1 cellular context compared by ENCODE assay signal in the genomic region with DNA sequence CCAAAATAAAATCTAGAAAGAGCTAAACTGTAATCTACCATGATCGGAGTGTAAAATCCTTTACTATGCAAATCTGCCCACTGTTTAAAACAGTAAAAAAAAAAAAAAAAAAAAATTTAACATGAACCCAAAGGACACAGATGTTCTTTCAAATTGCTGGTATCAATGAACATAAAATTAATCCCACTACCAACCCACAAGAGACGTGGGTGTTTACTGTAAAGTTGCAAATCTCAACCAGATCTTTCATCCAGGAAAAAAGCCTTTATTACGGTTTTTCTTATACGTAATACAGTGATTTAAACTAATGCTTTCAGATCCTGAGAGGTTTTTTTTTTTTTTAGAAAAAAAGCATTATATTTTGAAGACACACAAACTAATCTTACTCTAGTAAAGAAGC.
TF ChIP-seq lines count a peak whose summit lies in the region.

No MANE protein-coding gene starts in this region.

TF ChIP-seq in HepG2, 621 proteins besides CTCF, POLR2A, EP300 and RAD21:
- TF ChIP-seq, protein P1, sequence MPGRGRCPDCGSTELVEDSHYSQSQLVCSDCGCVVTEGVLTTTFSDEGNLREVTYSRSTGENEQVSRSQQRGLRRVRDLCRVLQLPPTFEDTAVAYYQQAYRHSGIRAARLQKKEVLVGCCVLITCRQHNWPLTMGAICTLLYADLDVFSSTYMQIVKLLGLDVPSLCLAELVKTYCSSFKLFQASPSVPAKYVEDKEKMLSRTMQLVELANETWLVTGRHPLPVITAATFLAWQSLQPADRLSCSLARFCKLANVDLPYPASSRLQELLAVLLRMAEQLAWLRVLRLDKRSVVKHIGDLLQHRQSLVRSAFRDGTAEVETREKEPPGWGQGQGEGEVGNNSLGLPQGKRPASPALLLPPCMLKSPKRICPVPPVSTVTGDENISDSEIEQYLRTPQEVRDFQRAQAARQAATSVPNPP (CRISPR knock-in tag; IDR thresholded peaks at IDR 0.05), result no peak
- no peak for TF ChIP-seq ZNF660 (CRISPR knock-in tag; IDR thresholded peaks at IDR 0.05; ENCODE audit: borderline replicate concordance, low read depth)
- TF ChIP-seq KAT8 (CRISPR knock-in tag; IDR thresholded peaks at IDR 0.05), result no peak
- TF ChIP-seq HNF4G (IDR thresholded peaks at IDR 0.05; ENCODE audit: borderline replicate concordance, low read depth, low read length), result no peak
- no peak for TF ChIP-seq HNF4G (CRISPR knock-in tag; IDR thresholded peaks at IDR 0.05; ENCODE audit: borderline replicate concordance, low read depth)
- no peak for TF ChIP-seq MAF1 (CRISPR knock-in tag; IDR thresholded peaks at IDR 0.05; ENCODE audit: borderline replicate concordance)
- TF ChIP-seq SP2 (CRISPR knock-in tag; IDR thresholded peaks at IDR 0.05), result no peak
- TF ChIP-seq, protein P2, sequence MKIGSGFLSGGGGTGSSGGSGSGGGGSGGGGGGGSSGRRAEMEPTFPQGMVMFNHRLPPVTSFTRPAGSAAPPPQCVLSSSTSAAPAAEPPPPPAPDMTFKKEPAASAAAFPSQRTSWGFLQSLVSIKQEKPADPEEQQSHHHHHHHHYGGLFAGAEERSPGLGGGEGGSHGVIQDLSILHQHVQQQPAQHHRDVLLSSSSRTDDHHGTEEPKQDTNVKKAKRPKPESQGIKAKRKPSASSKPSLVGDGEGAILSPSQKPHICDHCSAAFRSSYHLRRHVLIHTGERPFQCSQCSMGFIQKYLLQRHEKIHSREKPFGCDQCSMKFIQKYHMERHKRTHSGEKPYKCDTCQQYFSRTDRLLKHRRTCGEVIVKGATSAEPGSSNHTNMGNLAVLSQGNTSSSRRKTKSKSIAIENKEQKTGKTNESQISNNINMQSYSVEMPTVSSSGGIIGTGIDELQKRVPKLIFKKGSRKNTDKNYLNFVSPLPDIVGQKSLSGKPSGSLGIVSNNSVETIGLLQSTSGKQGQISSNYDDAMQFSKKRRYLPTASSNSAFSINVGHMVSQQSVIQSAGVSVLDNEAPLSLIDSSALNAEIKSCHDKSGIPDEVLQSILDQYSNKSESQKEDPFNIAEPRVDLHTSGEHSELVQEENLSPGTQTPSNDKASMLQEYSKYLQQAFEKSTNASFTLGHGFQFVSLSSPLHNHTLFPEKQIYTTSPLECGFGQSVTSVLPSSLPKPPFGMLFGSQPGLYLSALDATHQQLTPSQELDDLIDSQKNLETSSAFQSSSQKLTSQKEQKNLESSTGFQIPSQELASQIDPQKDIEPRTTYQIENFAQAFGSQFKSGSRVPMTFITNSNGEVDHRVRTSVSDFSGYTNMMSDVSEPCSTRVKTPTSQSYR (CRISPR knock-in tag; IDR thresholded peaks at IDR 0.05; ENCODE audit: borderline replicate concordance), result no peak
- TF ChIP-seq FOXK2 (IDR thresholded peaks at IDR 0.05), result no peak
- TF ChIP-seq, protein P3, sequence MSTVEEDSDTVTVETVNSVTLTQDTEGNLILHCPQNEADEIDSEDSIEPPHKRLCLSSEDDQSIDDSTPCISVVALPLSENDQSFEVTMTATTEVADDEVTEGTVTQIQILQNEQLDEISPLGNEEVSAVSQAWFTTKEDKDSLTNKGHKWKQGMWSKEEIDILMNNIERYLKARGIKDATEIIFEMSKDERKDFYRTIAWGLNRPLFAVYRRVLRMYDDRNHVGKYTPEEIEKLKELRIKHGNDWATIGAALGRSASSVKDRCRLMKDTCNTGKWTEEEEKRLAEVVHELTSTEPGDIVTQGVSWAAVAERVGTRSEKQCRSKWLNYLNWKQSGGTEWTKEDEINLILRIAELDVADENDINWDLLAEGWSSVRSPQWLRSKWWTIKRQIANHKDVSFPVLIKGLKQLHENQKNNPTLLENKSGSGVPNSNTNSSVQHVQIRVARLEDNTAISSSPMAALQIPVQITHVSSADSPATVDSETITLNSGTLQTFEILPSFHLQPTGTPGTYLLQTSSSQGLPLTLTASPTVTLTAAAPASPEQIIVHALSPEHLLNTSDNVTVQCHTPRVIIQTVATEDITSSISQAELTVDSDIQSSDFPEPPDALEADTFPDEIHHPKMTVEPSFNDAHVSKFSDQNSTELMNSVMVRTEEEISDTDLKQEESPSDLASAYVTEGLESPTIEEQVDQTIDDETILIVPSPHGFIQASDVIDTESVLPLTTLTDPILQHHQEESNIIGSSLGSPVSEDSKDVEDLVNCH (CRISPR knock-in tag; IDR thresholded peaks at IDR 0.05), result no peak
- no peak for TF ChIP-seq DNMT3B (CRISPR knock-in tag; conservative IDR thresholded peaks at IDR 0.05)
- TF ChIP-seq, protein P4, sequence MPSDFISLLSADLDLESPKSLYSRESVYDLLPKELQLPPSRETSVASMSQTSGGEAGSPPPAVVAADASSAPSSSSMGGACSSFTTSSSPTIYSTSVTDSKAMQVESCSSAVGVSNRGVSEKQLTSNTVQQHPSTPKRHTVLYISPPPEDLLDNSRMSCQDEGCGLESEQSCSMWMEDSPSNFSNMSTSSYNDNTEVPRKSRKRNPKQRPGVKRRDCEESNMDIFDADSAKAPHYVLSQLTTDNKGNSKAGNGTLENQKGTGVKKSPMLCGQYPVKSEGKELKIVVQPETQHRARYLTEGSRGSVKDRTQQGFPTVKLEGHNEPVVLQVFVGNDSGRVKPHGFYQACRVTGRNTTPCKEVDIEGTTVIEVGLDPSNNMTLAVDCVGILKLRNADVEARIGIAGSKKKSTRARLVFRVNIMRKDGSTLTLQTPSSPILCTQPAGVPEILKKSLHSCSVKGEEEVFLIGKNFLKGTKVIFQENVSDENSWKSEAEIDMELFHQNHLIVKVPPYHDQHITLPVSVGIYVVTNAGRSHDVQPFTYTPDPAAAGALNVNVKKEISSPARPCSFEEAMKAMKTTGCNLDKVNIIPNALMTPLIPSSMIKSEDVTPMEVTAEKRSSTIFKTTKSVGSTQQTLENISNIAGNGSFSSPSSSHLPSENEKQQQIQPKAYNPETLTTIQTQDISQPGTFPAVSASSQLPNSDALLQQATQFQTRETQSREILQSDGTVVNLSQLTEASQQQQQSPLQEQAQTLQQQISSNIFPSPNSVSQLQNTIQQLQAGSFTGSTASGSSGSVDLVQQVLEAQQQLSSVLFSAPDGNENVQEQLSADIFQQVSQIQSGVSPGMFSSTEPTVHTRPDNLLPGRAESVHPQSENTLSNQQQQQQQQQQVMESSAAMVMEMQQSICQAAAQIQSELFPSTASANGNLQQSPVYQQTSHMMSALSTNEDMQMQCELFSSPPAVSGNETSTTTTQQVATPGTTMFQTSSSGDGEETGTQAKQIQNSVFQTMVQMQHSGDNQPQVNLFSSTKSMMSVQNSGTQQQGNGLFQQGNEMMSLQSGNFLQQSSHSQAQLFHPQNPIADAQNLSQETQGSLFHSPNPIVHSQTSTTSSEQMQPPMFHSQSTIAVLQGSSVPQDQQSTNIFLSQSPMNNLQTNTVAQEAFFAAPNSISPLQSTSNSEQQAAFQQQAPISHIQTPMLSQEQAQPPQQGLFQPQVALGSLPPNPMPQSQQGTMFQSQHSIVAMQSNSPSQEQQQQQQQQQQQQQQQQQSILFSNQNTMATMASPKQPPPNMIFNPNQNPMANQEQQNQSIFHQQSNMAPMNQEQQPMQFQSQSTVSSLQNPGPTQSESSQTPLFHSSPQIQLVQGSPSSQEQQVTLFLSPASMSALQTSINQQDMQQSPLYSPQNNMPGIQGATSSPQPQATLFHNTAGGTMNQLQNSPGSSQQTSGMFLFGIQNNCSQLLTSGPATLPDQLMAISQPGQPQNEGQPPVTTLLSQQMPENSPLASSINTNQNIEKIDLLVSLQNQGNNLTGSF (CRISPR knock-in tag; IDR thresholded peaks at IDR 0.05), result no peak
- TF ChIP-seq, protein P5, sequence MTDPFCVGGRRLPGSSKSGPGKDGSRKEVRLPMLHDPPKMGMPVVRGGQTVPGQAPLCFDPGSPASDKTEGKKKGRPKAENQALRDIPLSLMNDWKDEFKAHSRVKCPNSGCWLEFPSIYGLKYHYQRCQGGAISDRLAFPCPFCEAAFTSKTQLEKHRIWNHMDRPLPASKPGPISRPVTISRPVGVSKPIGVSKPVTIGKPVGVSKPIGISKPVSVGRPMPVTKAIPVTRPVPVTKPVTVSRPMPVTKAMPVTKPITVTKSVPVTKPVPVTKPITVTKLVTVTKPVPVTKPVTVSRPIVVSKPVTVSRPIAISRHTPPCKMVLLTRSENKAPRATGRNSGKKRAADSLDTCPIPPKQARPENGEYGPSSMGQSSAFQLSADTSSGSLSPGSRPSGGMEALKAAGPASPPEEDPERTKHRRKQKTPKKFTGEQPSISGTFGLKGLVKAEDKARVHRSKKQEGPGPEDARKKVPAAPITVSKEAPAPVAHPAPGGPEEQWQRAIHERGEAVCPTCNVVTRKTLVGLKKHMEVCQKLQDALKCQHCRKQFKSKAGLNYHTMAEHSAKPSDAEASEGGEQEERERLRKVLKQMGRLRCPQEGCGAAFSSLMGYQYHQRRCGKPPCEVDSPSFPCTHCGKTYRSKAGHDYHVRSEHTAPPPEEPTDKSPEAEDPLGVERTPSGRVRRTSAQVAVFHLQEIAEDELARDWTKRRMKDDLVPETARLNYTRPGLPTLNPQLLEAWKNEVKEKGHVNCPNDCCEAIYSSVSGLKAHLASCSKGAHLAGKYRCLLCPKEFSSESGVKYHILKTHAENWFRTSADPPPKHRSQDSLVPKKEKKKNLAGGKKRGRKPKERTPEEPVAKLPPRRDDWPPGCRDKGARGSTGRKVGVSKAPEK (CRISPR knock-in tag; IDR thresholded peaks at IDR 0.05; ENCODE audit: borderline replicate concordance), result no peak
- no peak for TF ChIP-seq REPIN1 (CRISPR knock-in tag; IDR thresholded peaks at IDR 0.05; ENCODE audit: borderline replicate concordance, low read depth)
